Comparison of ENCODE assay signal across 8 cellular contexts in the genomic region with DNA sequence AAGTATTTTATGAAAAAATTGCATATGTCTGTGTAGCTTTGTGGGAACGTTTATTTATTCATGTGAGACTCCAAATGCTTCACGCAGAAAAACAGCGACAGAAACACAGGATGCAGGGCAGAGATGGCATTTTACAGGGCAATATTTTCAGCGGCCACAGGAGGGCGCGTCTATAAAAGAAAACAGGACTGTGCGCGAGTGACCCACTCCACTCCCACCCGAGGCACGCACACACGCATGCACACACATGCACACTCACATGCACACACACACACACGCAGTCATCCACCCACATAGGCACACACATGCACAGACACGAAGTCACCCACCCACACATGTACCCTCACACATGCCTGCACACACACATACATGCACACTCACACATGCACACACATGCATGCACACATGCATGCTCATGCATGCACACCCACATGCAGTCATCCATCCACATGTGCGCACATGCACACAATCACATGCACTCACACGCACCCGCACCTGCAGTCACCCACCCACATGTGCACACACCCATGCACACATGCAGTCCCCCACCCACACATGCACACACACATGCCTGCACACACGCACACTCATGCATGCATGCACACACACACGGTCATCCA.
A peak's percentile ranks its signal among the peaks of the same experiment; 100 is the strongest.
DNase-seq lines count a peak whose midpoint lies in the region; ATAC-seq, FAIRE-seq and TF ChIP-seq lines count a peak whose summit lies in the region.

No MANE protein-coding gene starts in this region.

- TF ChIP-seq CTCF in CD8-positive, alpha-beta T cell (IDR thresholded peaks at IDR 0.05) = peak; percentile 67
- peak; percentile 78 for TF ChIP-seq CTCF in OCI-LY3 (IDR thresholded peaks at IDR 0.05; ENCODE audit: low read depth, low read length)
- peak; percentile 65 for TF ChIP-seq CTCF in fibroblast of villous mesenchyme (IDR thresholded peaks at IDR 0.05; ENCODE audit: insufficient read depth, low read depth, low read length)
- peak in 3 of 4 donors; percentile 34 to 53 (median 42) for TF ChIP-seq CTCF in pancreas (IDR thresholded peaks at IDR 0.05)

- H3K27ac ChIP-seq in CD8-positive, alpha-beta T cell (ENCODE audit: low read depth, low read length) = no peak overlapping the region
- H3K27ac ChIP-seq in OCI-LY3 (ENCODE audit: low read length) (no peak overlapping the region), pancreas (no peak overlapping the region), aorta (ENCODE audit: low read depth in 1 of 2, low read length in 2 of 2) (no peak overlapping the region)

- H3K4me3 Mint-ChIP-seq in CD8-positive, alpha-beta T cell = peak overlapping the region; percentile 55
- H3K4me3 Mint-ChIP-seq in activated T-cell treated with anti-CD3 and anti-CD28 coated beads, Interleukin-2, amount 50 U/mL, for 72 hours = peak overlapping the region; percentile 55 to 69

- H3K9me3 ChIP-seq in CD8-positive, alpha-beta T cell (ENCODE audit: low read length) = no peaks in the 10 kb centered on the region
- H3K9me3 ChIP-seq in OCI-LY3 (ENCODE audit: insufficient read depth, low read length) = no peaks in the 10 kb centered on the region
- no peaks in the 10 kb centered on the region for H3K9me3 ChIP-seq in pancreas
- no peaks in the 10 kb centered on the region for H3K9me3 ChIP-seq in aorta (ENCODE audit: control insufficient read depth, low read length)

- no peaks in the 10 kb centered on the region for H3K27me3 ChIP-seq in CD8-positive, alpha-beta T cell (ENCODE audit: insufficient read depth, low read length)
- H3K27me3 ChIP-seq in OCI-LY3 (ENCODE audit: low read depth, low read length) (no peaks in the 10 kb centered on the region), pancreas (no peaks in the 10 kb centered on the region), aorta (ENCODE audit: control insufficient read depth in 1 of 2, insufficient read depth in 2 of 2, low read length in 1 of 2) (no peaks in the 10 kb centered on the region)

- H3K4me3 ChIP-seq in CD8-positive, alpha-beta T cell (ENCODE audit: low read depth, low read length) = peak overlapping the region; percentile 25
- H3K4me3 ChIP-seq in OCI-LY3 (ENCODE audit: low read length) = no peak overlapping the region
- H3K4me3 ChIP-seq in fibroblast of villous mesenchyme (ENCODE audit: low read depth, low read length) = peak overlapping the region; percentile 49
- H3K4me3 ChIP-seq in pancreas = peak overlapping the region in 1 of 4 donors; percentile 20
- peak overlapping the region in 1 of 2 donors; percentile 8 for H3K4me3 ChIP-seq in aorta (ENCODE audit: low read length in 2 of 2)

- no peaks in the 10 kb centered on the region for H3K36me3 Mint-ChIP-seq in CD8-positive, alpha-beta T cell
- H3K36me3 Mint-ChIP-seq in activated T-cell treated with anti-CD3 and anti-CD28 coated beads, Interleukin-2, amount 50 U/mL, for 72 hours (ENCODE audit: insufficient read depth in 2 of 2) = no peaks in the 10 kb centered on the region

- H3K36me3 ChIP-seq in CD8-positive, alpha-beta T cell (ENCODE audit: insufficient read depth, low read length) = no peaks in the 10 kb centered on the region
- H3K36me3 ChIP-seq in OCI-LY3 (replicated peaks; ENCODE audit: low read depth, low read length) = no peaks in the 10 kb centered on the region
- H3K36me3 ChIP-seq in pancreas = no peaks in the 10 kb centered on the region
- no peaks in the 10 kb centered on the region for H3K36me3 ChIP-seq in aorta (ENCODE audit: control insufficient read depth in 1 of 2, insufficient read depth in 2 of 2, low read length in 1 of 2)

- H3K4me1 Mint-ChIP-seq in CD8-positive, alpha-beta T cell (ENCODE audit: low read depth) = peaks cover 13% of the 10 kb centered on the region
- peaks cover 18% of the 10 kb centered on the region for H3K4me1 Mint-ChIP-seq in activated T-cell treated with anti-CD3 and anti-CD28 coated beads, Interleukin-2, amount 50 U/mL, for 72 hours (ENCODE audit: low read depth)

- H3K9ac ChIP-seq in OCI-LY3 (ENCODE audit: low read length) = no peak overlapping the region

- no peak overlapping the region for H3K4me2 ChIP-seq in OCI-LY3 (ENCODE audit: low read length)

- H2AFZ ChIP-seq in OCI-LY3 (ENCODE audit: low read depth, low read length) = no peak overlapping the region

- H3K27ac Mint-ChIP-seq in CD8-positive, alpha-beta T cell = no peak overlapping the region
- no peak overlapping the region for H3K27ac Mint-ChIP-seq in activated T-cell treated with anti-CD3 and anti-CD28 coated beads, Interleukin-2, amount 50 U/mL, for 72 hours

- 21% methylated on average over 18 of the region's 18 CpGs for WGBS in pancreas, 2 donors
- 29% methylated on average over 18 of the region's 18 CpGs for WGBS in aorta, 2 donors

- no peaks in the 10 kb centered on the region for H4K20me1 ChIP-seq in OCI-LY3 (ENCODE audit: insufficient read depth, low read length)

- POLR2A ChIA-PET in CD8-positive, alpha-beta T cell (lab: Charles Lee) = interaction anchor here (1.6 kb wide), 1 partner anchor 39 kb away, joined by 6 read pairs; no protein-coding TSS in a partner anchor

- no peak for FAIRE-seq in pancreas (lab: Jason Lieb, UNC)

- CTCF ChIA-PET in CD8-positive, alpha-beta T cell (lab: Charles Lee) = interaction anchor here (0.6 to 1.7 kb wide), 32 partner anchors 10 to 446 kb away, joined by 3 to 8 read pairs (median 3); no protein-coding TSS in a partner anchor

- peaks cover 11% of the 10 kb centered on the region for H3K4me1 ChIP-seq in CD8-positive, alpha-beta T cell (ENCODE audit: insufficient read depth, low read length)
- H3K4me1 ChIP-seq in OCI-LY3 (ENCODE audit: low read length) = no peaks in the 10 kb centered on the region
- no peaks in the 10 kb centered on the region for H3K4me1 ChIP-seq in pancreas
- no peaks in the 10 kb centered on the region for H3K4me1 ChIP-seq in aorta (ENCODE audit: control insufficient read depth in 1 of 2, insufficient read depth in 2 of 2, low read length in 2 of 2)

- peak; percentile 87 for ATAC-seq in CD8-positive, alpha-beta T cell
- ATAC-seq in HG02759 (IDR thresholded peaks at IDR 0.05; ENCODE audit: unreplicated experiment) = peak; percentile 56
- ATAC-seq in activated T-cell treated with anti-CD3 and anti-CD28 coated beads, Interleukin-2, amount 50 U/mL, for 72 hours (replicated peaks in 1 of 2) = peak; percentile 60 to 61
- ATAC-seq in pancreas = peak in 3 of 4 donors; percentile 72 to 77 (median 73)
- ATAC-seq in aorta (ENCODE audit: low FRiP score) = peak; percentile 19

- H3K79me2 ChIP-seq in OCI-LY3 (ENCODE audit: low read length) = no peaks in the 10 kb centered on the region

- peak; percentile 24 to 83 (median 58) for DNase-seq in CD8-positive, alpha-beta T cell
- DNase-seq in activated T-cell treated with anti-CD3 and anti-CD28 coated beads, Interleukin-2, amount 50 U/mL, for 72 hours = peak; percentile 54 to 62
- peak; percentile 43 for DNase-seq in fibroblast of villous mesenchyme (ENCODE audit: low read depth)
- DNase-seq in pancreas = peak in 2 of 6 donors; percentile 34 to 61
- DNase-seq in aorta = peak; percentile 42 to 72
- DNase-seq in NCI-H524 treated with DMSO at 0.1 percent for 48 hours (lab: John Stamatoyannopoulos, UW) = no peak

- H3K27me3 Mint-ChIP-seq in CD8-positive, alpha-beta T cell (ENCODE audit: low read depth) = no peaks in the 10 kb centered on the region
- H3K27me3 Mint-ChIP-seq in activated T-cell treated with anti-CD3 and anti-CD28 coated beads, Interleukin-2, amount 50 U/mL, for 72 hours (ENCODE audit: low read depth) = no peaks in the 10 kb centered on the region

- intact Hi-C loops in CD8-positive, alpha-beta T cell (cut with DNase I, micrococcal nuclease) = loop anchor here (1.0 to 10.0 kb wide), 7 partner anchors 38 to 442 kb away; no protein-coding TSS in a partner anchor
- intact Hi-C loops in pancreas (cut with DNase I) = loop anchor here in 1 of 3 donors (10.0 kb wide), 1 partner anchor 442 kb away; no protein-coding TSS in a partner anchor
- intact Hi-C loops in aorta (cut with DNase I) = no loop called here

- H3K9me3 Mint-ChIP-seq in CD8-positive, alpha-beta T cell = no peaks in the 10 kb centered on the region
- H3K9me3 Mint-ChIP-seq in activated T-cell treated with anti-CD3 and anti-CD28 coated beads, Interleukin-2, amount 50 U/mL, for 72 hours = no peaks in the 10 kb centered on the region

Comparison
In these comparisons a context has a peak if more than half of its experiments do, and no peak if none do; other contexts are left out.
1. ATAC-seq: peak in every context shown above with its lines; median percentile 87 in CD8-positive, alpha-beta T cell; 73 in pancreas; 60 in activated T-cell treated with anti-CD3 and anti-CD28 coated beads, Interleukin-2, amount 50 U/mL, for 72 hours; 56 in HG02759; 19 in aorta.
2. intact Hi-C loops: an anchor here in CD8-positive, alpha-beta T cell (1.0 to 10.0 kb wide); none called in aorta.